In genomic region chr4:13544556-13545393, GRCh38 we compare ENCODE assay signal across 9 cellular contexts. TPM values are rescaled to one million over a fixed set of nuclear protein-coding genes. Genes with fewer than 3 reads are reported as not detected.
DNase-seq lines count a peak whose midpoint lies in the region; ATAC-seq, FAIRE-seq and TF ChIP-seq lines count a peak whose summit lies in the region.
"Had no signal": no experiment of that assay in that cellular context is flagged by ENCODE, and none has a peak within 500 bp of the region (broad histone marks: within the 10 kb centered on the region; RNA-seq: fewer than 3 reads in every experiment).

No MANE protein-coding gene starts in this region.

- peak; percentile 76 for DNase-seq in GM23248
- DNase-seq in RWPE2 (ENCODE audit: low spot score) = peak; percentile 76
- DNase-seq in central memory CD8-positive, alpha-beta T cell (ENCODE audit: low spot score in 2 of 2) = no peak
- no peak for DNase-seq in keratinocyte (ENCODE audit: low read depth, low spot score)
- DNase-seq in spleen = peak; percentile 84
- no peak for DNase-seq in SKM-1 treated with dmso at 0.1 percent for 144 hours (lab: John Stamatoyannopoulos, UW; ENCODE audit: unreplicated experiment)

- H3K4me3 ChIP-seq in GM23248 (peak overlapping the region; percentile 83), KMS-11 (IDR thresholded peaks at IDR 0.05; ENCODE audit: insufficient read depth, low read depth, low read length) (peak overlapping the region; percentile 42), RWPE2 (ENCODE audit: severe bottlenecking) (peak overlapping the region; percentile 48), keratinocyte (ENCODE audit: control insufficient read depth in 2 of 3, extremely low read depth in 1 of 3, insufficient read depth in 2 of 3, low read depth in 1 of 3, low read length in 3 of 3) (peak overlapping the region; percentile 55 to 78 (median 67)), spleen (peak overlapping the region; percentile 41 to 73 (median 52))

- peak overlapping the region; percentile 77; the same call in 1 of the 2 replicates for H3K9ac ChIP-seq in ES-I3 (ENCODE audit: low read depth, low read length)
- H3K9ac ChIP-seq in GM23248 = no peak overlapping the region
- peak overlapping the region; percentile 81 for H3K9ac ChIP-seq in KMS-11
- peak overlapping the region; percentile 33 for H3K9ac ChIP-seq in keratinocyte (ENCODE audit: control insufficient read depth, extremely low read depth, insufficient read depth, low read length)

- no peak overlapping the region for H3K27ac ChIP-seq in GM23248
- H3K27ac ChIP-seq in KMS-11 = peak overlapping the region; percentile 91
- H3K27ac ChIP-seq in RWPE2 (ENCODE audit: poor library complexity, severe bottlenecking) = no peak overlapping the region
- no peak overlapping the region for H3K27ac ChIP-seq in keratinocyte (ENCODE audit: control insufficient read depth, insufficient read depth, low read length)
- H3K27ac ChIP-seq in spleen = peak overlapping the region in 7 of 8 donors; percentile 61 to 80 (median 74)

- in situ Hi-C loops in GM23248 (cut with MboI) = no loop called here

- H3K4me3 Mint-ChIP-seq in central memory CD8-positive, alpha-beta T cell = peak overlapping the region; percentile 77

- intact Hi-C loops in spleen (cut with DNase I; ENCODE audit: low total_unique reads) = loop anchor here (5.0 kb wide), 2 partner anchors 692 to 817 kb away; no protein-coding TSS in a partner anchor

- H3K27me3 Mint-ChIP-seq in central memory CD8-positive, alpha-beta T cell = peaks cover 83% of the 10 kb centered on the region

- no peaks in the 10 kb centered on the region for H3K79me2 ChIP-seq in GM23248 (ENCODE audit: insufficient read depth)
- peaks cover 21% of the 10 kb centered on the region for H3K79me2 ChIP-seq in KMS-11 (ENCODE audit: insufficient read depth, low read depth)
- no peaks in the 10 kb centered on the region for H3K79me2 ChIP-seq in keratinocyte (ENCODE audit: control insufficient read depth, insufficient read depth, low read length)

- no peak for TF ChIP-seq POLR2A in spleen (IDR thresholded peaks at IDR 0.05)

- no peaks in the 10 kb centered on the region for H3K36me3 ChIP-seq in ES-I3 (ENCODE audit: insufficient read depth, low read length)
- H3K36me3 ChIP-seq in GM23248 (ENCODE audit: low read depth) = no peaks in the 10 kb centered on the region
- no peaks in the 10 kb centered on the region for H3K36me3 ChIP-seq in KMS-11 (ENCODE audit: insufficient read depth)
- no peaks in the 10 kb centered on the region for H3K36me3 ChIP-seq in RWPE2 (ENCODE audit: low read depth)
- H3K36me3 ChIP-seq in keratinocyte (ENCODE audit: control insufficient read depth in 2 of 2, extremely low read depth in 1 of 2, insufficient read depth in 2 of 2, low read length in 2 of 2) = no peaks in the 10 kb centered on the region
- H3K36me3 ChIP-seq in spleen = no peaks in the 10 kb centered on the region

- dilution Hi-C loops in keratinocyte (cut with MboI; ENCODE audit: extremely low pct_ligation_motif_present, low sequenced_read_pairs) = no loop called here

- H2AFZ ChIP-seq in GM23248 (peak overlapping the region; percentile 84), KMS-11 (ENCODE audit: low read depth) (peak overlapping the region; percentile 34; the same call in 1 of the 2 replicates), keratinocyte (ENCODE audit: control insufficient read depth, low read length) (peak overlapping the region; percentile 82)

- no peaks in the 10 kb centered on the region for H3F3A ChIP-seq in GM23248 (ENCODE audit: insufficient read depth)

- TF ChIP-seq CTCF in KMS-11 (conservative IDR thresholded peaks at IDR 0.05; ENCODE audit: low read depth, low read length) (no peak), RWPE2 (IDR thresholded peaks at IDR 0.05; ENCODE audit: poor library complexity, severe bottlenecking) (no peak), keratinocyte (optimal IDR thresholded peaks at IDR 0.05 in 1 of 3, IDR thresholded peaks at IDR 0.05 in 1 of 3, conservative IDR thresholded peaks at IDR 0.05 in 1 of 3; ENCODE audit: extremely low read depth in 1 of 3, insufficient read depth in 2 of 3, low read length in 3 of 3) (no peak), spleen (IDR thresholded peaks at IDR 0.05 in 8 of 11, conservative IDR thresholded peaks at IDR 0.05 in 3 of 11) (no peak)

- H3K4me2 ChIP-seq in GM23248 (ENCODE audit: unreplicated experiment) = peak overlapping the region; percentile 91
- H3K4me2 ChIP-seq in KMS-11 = peak overlapping the region; percentile 92
- peak overlapping the region; percentile 86 for H3K4me2 ChIP-seq in keratinocyte (ENCODE audit: control insufficient read depth, extremely low read depth, insufficient read depth, low read depth, low read length)

- H3K9me1 ChIP-seq in keratinocyte (ENCODE audit: control insufficient read depth, extremely low read depth, insufficient read depth, low read length) = no peaks in the 10 kb centered on the region

- no peaks in the 10 kb centered on the region for H3K9me3 ChIP-seq in ES-I3 (ENCODE audit: control insufficient read depth, insufficient read depth, low read length)
- no peaks in the 10 kb centered on the region for H3K9me3 ChIP-seq in GM23248 (ENCODE audit: low read depth)
- H3K9me3 ChIP-seq in RWPE2 (ENCODE audit: severe bottlenecking) = no peaks in the 10 kb centered on the region
- H3K9me3 ChIP-seq in keratinocyte (ENCODE audit: control insufficient read depth, low read depth, low read length) = peaks cover 2% of the 10 kb centered on the region
- H3K9me3 ChIP-seq in spleen = peaks cover 0 to 11% (median 0%) of the 10 kb centered on the region in 8 donors

- no peaks in the 10 kb centered on the region for H3K9me2 ChIP-seq in GM23248 (ENCODE audit: insufficient read depth)

- ATAC-seq in RWPE2 (ENCODE audit: low read depth) = peak; percentile 72
- ATAC-seq in central memory CD8-positive, alpha-beta T cell (replicated peaks; ENCODE audit: extremely low read depth, poor library complexity, severe bottlenecking) = no peak

- H4K20me1 ChIP-seq in GM23248 (ENCODE audit: insufficient read depth) (no peaks in the 10 kb centered on the region), KMS-11 (ENCODE audit: insufficient read depth) (no peaks in the 10 kb centered on the region), keratinocyte (ENCODE audit: control insufficient read depth, extremely low read depth, insufficient read depth, low read length) (no peaks in the 10 kb centered on the region)

- H3K4me1 Mint-ChIP-seq in central memory CD8-positive, alpha-beta T cell = peaks cover 28% of the 10 kb centered on the region

- H3K9me3 Mint-ChIP-seq in central memory CD8-positive, alpha-beta T cell = no peaks in the 10 kb centered on the region

- peak overlapping the region; percentile 10 for H3K27ac Mint-ChIP-seq in central memory CD8-positive, alpha-beta T cell (ENCODE audit: low read depth)

- H3K27me3 ChIP-seq in GM23248 (replicated peaks; ENCODE audit: insufficient read depth) = peaks cover 67% of the 10 kb centered on the region
- H3K27me3 ChIP-seq in KMS-11 (ENCODE audit: insufficient read depth, low read depth) = no peaks in the 10 kb centered on the region
- peaks cover 95% of the 10 kb centered on the region for H3K27me3 ChIP-seq in RWPE2 (ENCODE audit: insufficient read depth, poor library complexity, severe bottlenecking)
- H3K27me3 ChIP-seq in keratinocyte (ENCODE audit: control insufficient read depth, extremely low read depth, insufficient read depth, low read length) = peaks cover 72% of the 10 kb centered on the region
- peaks cover 22 to 100% (median 100%) of the 10 kb centered on the region in 7 donors for H3K27me3 ChIP-seq in spleen (replicated peaks in 1 of 7)

- peaks cover 25% of the 10 kb centered on the region for H3K36me3 Mint-ChIP-seq in central memory CD8-positive, alpha-beta T cell (ENCODE audit: insufficient read depth)

- H3K4me1 ChIP-seq in ES-I3 (ENCODE audit: insufficient read depth, low read length) (no peaks in the 10 kb centered on the region; the same call in 1 of the 2 replicates), GM23248 (ENCODE audit: insufficient read depth) (no peaks in the 10 kb centered on the region; the same call in 1 of the 2 replicates), KMS-11 (ENCODE audit: low read depth, poor library complexity, severe bottlenecking) (peaks cover 6% of the 10 kb centered on the region), RWPE2 (ENCODE audit: insufficient read depth, poor library complexity, severe bottlenecking) (no peaks in the 10 kb centered on the region), keratinocyte (ENCODE audit: control insufficient read depth, extremely low read depth, insufficient read depth, low read length) (peaks cover 18% of the 10 kb centered on the region), spleen (peaks cover 36 to 98% (median 75%) of the 10 kb centered on the region in 6 donors)

- 1 to 2% methylated on average over 29 to 54 of the region's 59 CpGs for WGBS in GM23248 (ENCODE audit: low coverage in 1 of 2, low lambda C conversion rate in 2 of 2, missing lambda C conversion rate in 2 of 2), 2 experiments
- 1 to 2% (median 1%) methylated on average over 38 to 59 of the region's 59 CpGs for whole genome bisulfite sequencing in spleen, 5 donors

- peak; percentile 29 for FAIRE-seq in keratinocyte (lab: Jason Lieb, UNC)
- FAIRE-seq: colon had no signal

RNA-seq across cellular contexts. Expression of gene NKX3-2, which starts 0.5 kb away (rescaled TPM):
- under 0.01 and 0.13 TPM in 2 replicates for total RNA-seq in GM23248 (2014; rRNA removed; shearing (Covaris generic))
- polyA plus RNA-seq in GM23248 (2016; fragmentation: Nextera tagmentation; extraction: Ambion mirVana) = not detected in 2 replicates
- polyA plus RNA-seq in keratinocyte = 0.01 to 0.04 TPM (median 0.02 TPM) in 3 replicates
- not detected for polyA plus RNA-seq in keratinocyte (2011; ENCODE audit: low read depth)
- not detected in 2 replicates for polyA plus RNA-seq in keratinocyte (2011; cell fraction: cytosol; rRNA removed)
- polyA plus RNA-seq in keratinocyte (2011; cell fraction: nucleus; rRNA removed) = 0.05 and 0.08 TPM in 2 replicates
- polyA plus RNA-seq in keratinocyte (2012; ENCODE audit: low replicate concordance) = 0.06 TPM in 1 of 2 replicates, not detected in the other
- polyA minus RNA-seq in keratinocyte = 0.46 TPM in 1 of 3 replicates, not detected in the others
- not detected for polyA minus RNA-seq in keratinocyte (2011; cell fraction: cytosol; rRNA and poly(A)+ RNA removed)
- not detected in 2 replicates for polyA minus RNA-seq in keratinocyte (2011; cell fraction: nucleus; rRNA and poly(A)+ RNA removed)
- 1 to 10 TPM in 6 of 7 donors, under 1 TPM in 1; 0.57 to 3.1 (median 1.7) TPM for total RNA-seq in spleen
- polyA plus RNA-seq in spleen = 1 to 10 TPM in 1 of 3 donors, under 1 TPM in 2; 0.83 to 1.5 (median 0.83) TPM

Comparison
In these comparisons a context has a peak if more than half of its experiments do, and no peak if none do; other contexts are left out.
1. DNase-seq: peak in GM23248 (single experiment), RWPE2 (single experiment) and spleen (single experiment); none in central memory CD8-positive, alpha-beta T cell (0 of 2), keratinocyte (single experiment) and SKM-1 treated with dmso at 0.1 percent for 144 hours (single experiment).
2. H2AFZ ChIP-seq: peak in every context shown above with its lines; median percentile 84 in GM23248; 82 in keratinocyte; 34 in KMS-11.
3. H3K27ac ChIP-seq: peak in KMS-11 (single experiment) and spleen (7 of 8); none in GM23248 (single experiment), RWPE2 (single experiment) and keratinocyte (single experiment).
4. Peak in every context shown above with its lines, with median percentiles within 50 percentile points of each other: H3K4me2 ChIP-seq and H3K4me3 ChIP-seq.